In genomic region chr17:75110307-75110937, GRCh38 we compare ENCODE assay signal across 7 cellular contexts. TPM values are rescaled to one million over a fixed set of nuclear protein-coding genes. Genes with fewer than 3 reads are reported as not detected.
DNase-seq lines count a peak whose midpoint lies in the region; ATAC-seq and TF ChIP-seq lines count a peak whose summit lies in the region.
"Had no signal": no experiment of that assay in that cellular context is flagged by ENCODE, and none has a peak within 500 bp of the region (broad histone marks: within the 10 kb centered on the region; RNA-seq: fewer than 3 reads in every experiment).

No MANE protein-coding gene starts in this region.

- H3K27ac ChIP-seq in colonic mucosa, result peak overlapping the region; percentile 83
- no peak overlapping the region for H3K27ac ChIP-seq in parathyroid adenoma

- H3K27me3 ChIP-seq in colonic mucosa, result no peaks in the 10 kb centered on the region
- no peaks in the 10 kb centered on the region for H3K27me3 ChIP-seq in parathyroid adenoma (ENCODE audit: control insufficient read depth, insufficient read depth, low read length)

- no peak for ATAC-seq in GM19395 (IDR thresholded peaks at IDR 0.05; ENCODE audit: unreplicated experiment)

- peak overlapping the region; percentile 83 for H2AFZ ChIP-seq in parathyroid adenoma

- no peaks in the 10 kb centered on the region for H3K36me3 ChIP-seq in colonic mucosa
- H3K36me3 ChIP-seq in parathyroid adenoma (ENCODE audit: control insufficient read depth, insufficient read depth, low read length), result no peaks in the 10 kb centered on the region

- TF ChIP-seq CTCF in colonic mucosa (IDR thresholded peaks at IDR 0.05), result no peak
- TF ChIP-seq CTCF in parathyroid adenoma (IDR thresholded peaks at IDR 0.05), result no peak

- H3K4me3 ChIP-seq in colonic mucosa (peak overlapping the region; percentile 85), parathyroid adenoma (ENCODE audit: low read depth, low read length) (peak overlapping the region; percentile 62)

- H3K9ac ChIP-seq in colonic mucosa (ENCODE audit: low read depth in 2 of 2, low read length in 2 of 2) (peak overlapping the region; percentile 84 to 87), parathyroid adenoma (no peak overlapping the region)

- peaks cover 7% of the 10 kb centered on the region for H3K79me2 ChIP-seq in parathyroid adenoma

- DNase-seq in NCI-H82 (lab: John Stamatoyannopoulos, UW) (peak; percentile 63), NCI-H82 treated with DMSO at 0.1 percent for 48 hours (lab: John Stamatoyannopoulos, UW; ENCODE audit: unreplicated experiment) (no peak), colonic mucosa (peak; percentile 55)
- DNase-seq in activated CD4-positive, alpha-beta T cell treated with anti-CD3 and anti-CD28 coated beads, Interleukin-2, amount 50 U/mL, for 1 hour, result no peak

- H3K4me1 ChIP-seq in colonic mucosa (peaks cover 9% of the 10 kb centered on the region), parathyroid adenoma (peaks cover 11% of the 10 kb centered on the region)

- intact Hi-C loops in colonic mucosa (cut with DNase I), result loop anchor here (5.0 kb wide), 2 partner anchors 62 to 92 kb away; no protein-coding TSS in a partner anchor

- H3K9me3 ChIP-seq in colonic mucosa (no peaks in the 10 kb centered on the region), parathyroid adenoma (ENCODE audit: control insufficient read depth, low read length) (no peaks in the 10 kb centered on the region)

- peak overlapping the region; percentile 90 for H3K4me2 ChIP-seq in parathyroid adenoma (ENCODE audit: low read length)

RNA-seq across cellular contexts. Expression of gene ARMC7, which starts 0.7 kb away (rescaled TPM):
- 10 to 100 TPM; 20.5 to 20.7 TPM for total RNA-seq in colonic mucosa

RNA-seq across cellular contexts. Expression of gene NT5C, which starts 21.1 kb away (rescaled TPM):
- total RNA-seq in colonic mucosa, result 10 to 100 TPM; 72.3 to 94.9 TPM

RNA-seq across cellular contexts. Expression of gene SLC16A5, which starts 22.7 kb away (rescaled TPM):
- 10 to 100 TPM; 19.4 to 50.1 TPM for total RNA-seq in colonic mucosa
- total RNA-seq: Daoy had no signal

RNA-seq across cellular contexts. Expression of gene JPT1, which starts 43.9 kb away (rescaled TPM):
- 100 to 1,000 TPM; 227 to 367 TPM for total RNA-seq in colonic mucosa

Comparison
In these comparisons a context has a peak if more than half of its experiments do, and no peak if none do; other contexts are left out.
1. DNase-seq: peak in NCI-H82 (single experiment) and colonic mucosa (single experiment); none in NCI-H82 treated with DMSO at 0.1 percent for 48 hours (single experiment) and activated CD4-positive, alpha-beta T cell treated with anti-CD3 and anti-CD28 coated beads, Interleukin-2, amount 50 U/mL, for 1 hour (single experiment).